In the genomic region with DNA sequence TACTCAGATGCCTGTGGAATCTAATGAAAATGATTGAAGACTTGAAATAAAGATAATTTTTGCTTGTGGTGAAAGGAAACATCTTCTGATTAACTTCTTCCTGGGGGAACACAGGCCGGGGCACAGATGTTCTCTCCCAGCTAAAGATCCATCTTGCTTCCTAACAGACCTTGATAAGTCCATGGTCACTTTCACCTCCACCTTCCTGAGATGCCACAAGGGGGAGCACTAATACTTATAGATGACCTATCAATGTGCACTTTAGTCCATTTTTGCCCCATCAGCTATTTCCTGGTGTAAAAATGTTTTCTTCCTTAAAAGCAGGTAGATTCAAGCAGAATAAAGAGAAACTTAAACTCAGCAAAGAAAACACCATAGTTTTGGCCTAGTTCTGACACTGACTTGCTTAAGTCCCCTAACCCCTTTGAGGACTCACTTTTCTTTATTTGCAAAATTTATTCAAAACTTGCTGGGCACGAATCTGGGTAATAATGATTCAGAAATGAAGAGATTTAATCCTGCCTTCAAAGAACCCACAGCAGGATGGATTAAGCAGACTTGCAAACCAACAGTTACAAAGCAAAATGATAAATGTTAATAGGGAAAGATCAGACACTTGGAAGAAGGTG, we compare ENCODE assay signal across 9 cellular contexts.
DNase-seq lines count a peak whose midpoint lies in the region; ATAC-seq and TF ChIP-seq lines count a peak whose summit lies in the region.
"Had no signal": no experiment of that assay in that cellular context is flagged by ENCODE, and none has a peak within 500 bp of the region (broad histone marks: within the 10 kb centered on the region; RNA-seq: fewer than 3 reads in every experiment).

No MANE protein-coding gene starts in this region.

- H3K4me2 ChIP-seq in neural progenitor cell, result no peak overlapping the region

- no peak overlapping the region for H3K9ac ChIP-seq in neural progenitor cell

- H3K9me3 ChIP-seq in neural progenitor cell (ENCODE audit: low read depth), result no peaks in the 10 kb centered on the region
- H3K9me3 ChIP-seq in tibial artery, result no peaks in the 10 kb centered on the region

- ATAC-seq in GM21423 (IDR thresholded peaks at IDR 0.05; ENCODE audit: unreplicated experiment), result peak; percentile 81

- no peak overlapping the region for H3K27ac ChIP-seq in neural progenitor cell
- H3K27ac ChIP-seq in tibial artery, result no peak overlapping the region

- no peak overlapping the region for H3K4me3 Mint-ChIP-seq in neural progenitor cell
- H3K4me3 Mint-ChIP-seq: activated naive CD4-positive, alpha-beta T cell treated with anti-CD3 and anti-CD28 coated beads, Interleukin-2, amount 50 U/mL, for 24 hours had no signal

- no peaks in the 10 kb centered on the region for H3K36me3 Mint-ChIP-seq in neural progenitor cell
- H3K36me3 Mint-ChIP-seq: activated naive CD4-positive, alpha-beta T cell treated with anti-CD3 and anti-CD28 coated beads, Interleukin-2, amount 50 U/mL, for 24 hours had no signal

- H3K27me3 ChIP-seq in neural progenitor cell (no peaks in the 10 kb centered on the region), tibial artery (no peaks in the 10 kb centered on the region)

- DNase-seq in DMS 273 treated with DMSO at 0.1 percent for 48 hours (lab: John Stamatoyannopoulos, UW) (peak; percentile 2), HT-29 (ENCODE audit: low spot score) (peak; percentile 96), NOMO-1 treated with DMSO at 0.1 percent for 48 hours (lab: John Stamatoyannopoulos, UW; ENCODE audit: unreplicated experiment) (peak; percentile 71), fibroblast of mammary gland (ENCODE audit: low read depth) (peak; percentile 88), neural progenitor cell (ENCODE audit: low spot score) (peak; percentile 75), tibial artery (peak; percentile 78 to 86)
- peak; percentile 13 for DNase-seq in activated CD8-positive, alpha-beta memory T cell treated with anti-CD3 and anti-CD28 coated beads, Interleukin-2, amount 50 U/mL, for 1 hour (ENCODE audit: extremely low read depth)

- no peaks in the 10 kb centered on the region for H3K9me3 Mint-ChIP-seq in neural progenitor cell
- H3K9me3 Mint-ChIP-seq: activated naive CD4-positive, alpha-beta T cell treated with anti-CD3 and anti-CD28 coated beads, Interleukin-2, amount 50 U/mL, for 24 hours had no signal

- H3K4me1 Mint-ChIP-seq in neural progenitor cell, result peaks cover 25% of the 10 kb centered on the region
- H3K4me1 Mint-ChIP-seq: activated naive CD4-positive, alpha-beta T cell treated with anti-CD3 and anti-CD28 coated beads, Interleukin-2, amount 50 U/mL, for 24 hours had no signal

- no peaks in the 10 kb centered on the region for H3K36me3 ChIP-seq in neural progenitor cell
- no peaks in the 10 kb centered on the region for H3K36me3 ChIP-seq in tibial artery

- TF ChIP-seq CTCF in fibroblast of mammary gland (conservative IDR thresholded peaks at IDR 0.05; ENCODE audit: control insufficient read depth, insufficient read depth, low read depth, low read length), result peak; percentile 84
- TF ChIP-seq CTCF in neural progenitor cell (IDR thresholded peaks at IDR 0.05), result peak; percentile 85
- TF ChIP-seq CTCF in tibial artery (IDR thresholded peaks at IDR 0.05), result peak; percentile 63 to 78

- H3K4me3 ChIP-seq in fibroblast of mammary gland (ENCODE audit: control insufficient read depth, low read depth, low read length), result no peak overlapping the region
- H3K4me3 ChIP-seq in neural progenitor cell, result no peak overlapping the region
- no peak overlapping the region for H3K4me3 ChIP-seq in tibial artery

- H3K27ac Mint-ChIP-seq in neural progenitor cell, result no peak overlapping the region
- H3K27ac Mint-ChIP-seq: activated naive CD4-positive, alpha-beta T cell treated with anti-CD3 and anti-CD28 coated beads, Interleukin-2, amount 50 U/mL, for 24 hours had no signal

- no peak overlapping the region for H2AFZ ChIP-seq in neural progenitor cell (replicated peaks)

- H4K20me1 ChIP-seq in neural progenitor cell (ENCODE audit: low read depth), result no peaks in the 10 kb centered on the region

- H3K4me1 ChIP-seq in neural progenitor cell (peaks cover 17% of the 10 kb centered on the region), tibial artery (no peaks in the 10 kb centered on the region)

- H3K79me2 ChIP-seq in neural progenitor cell (ENCODE audit: low read depth), result no peaks in the 10 kb centered on the region

- intact Hi-C loops in tibial artery (cut with DNase I; ENCODE audit: low total_unique reads), result no loop called here

- H3F3A ChIP-seq in neural progenitor cell (ENCODE audit: low read depth), result no peaks in the 10 kb centered on the region

- H3K27me3 Mint-ChIP-seq in neural progenitor cell (ENCODE audit: insufficient read depth, low read depth), result peaks cover 8% of the 10 kb centered on the region
- H3K27me3 Mint-ChIP-seq: activated naive CD4-positive, alpha-beta T cell treated with anti-CD3 and anti-CD28 coated beads, Interleukin-2, amount 50 U/mL, for 24 hours had no signal

Comparison
In these comparisons a context has a peak if more than half of its experiments do, and no peak if none do; other contexts are left out.
1. DNase-seq: peak in every context shown above with its lines; median percentile 96 in HT-29; 88 in fibroblast of mammary gland; 82 in tibial artery; 75 in neural progenitor cell; 71 in NOMO-1 treated with DMSO at 0.1 percent for 48 hours; 13 in activated CD8-positive, alpha-beta memory T cell treated with anti-CD3 and anti-CD28 coated beads, Interleukin-2, amount 50 U/mL, for 1 hour; 2 in DMS 273 treated with DMSO at 0.1 percent for 48 hours.